Comparison of ENCODE assay signal across 25 cellular contexts in the genomic region with DNA sequence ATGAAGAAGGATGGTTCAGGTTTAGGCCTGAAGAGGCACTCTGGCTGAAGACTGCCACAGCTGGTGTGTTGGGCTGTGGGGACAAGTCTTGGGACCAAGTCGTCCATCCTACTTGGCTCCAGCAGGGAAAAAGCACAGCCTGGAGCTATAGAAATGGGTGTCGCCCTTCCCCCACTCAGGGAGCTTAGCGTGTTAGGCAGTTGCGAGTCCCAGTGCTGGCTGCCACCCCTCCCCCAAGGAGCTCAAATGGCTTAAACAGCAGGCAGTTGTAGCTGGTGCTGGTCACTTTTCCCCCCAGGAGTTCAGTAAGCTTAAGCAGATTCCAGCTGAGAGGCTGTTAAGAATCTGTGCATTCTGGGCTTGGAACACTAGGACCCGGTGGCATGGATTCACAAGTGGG.
DNase-seq lines count a peak whose midpoint lies in the region; ATAC-seq and TF ChIP-seq lines count a peak whose summit lies in the region.
"Had no signal": no experiment of that assay in that cellular context is flagged by ENCODE, and none has a peak within 500 bp of the region (broad histone marks: within the 10 kb centered on the region; RNA-seq: fewer than 3 reads in every experiment).

No MANE protein-coding gene starts in this region.

- H3K27ac Mint-ChIP-seq in glutamatergic neuron (ENCODE audit: unreplicated experiment): no peak overlapping the region
- H3K27ac Mint-ChIP-seq: CD4-positive, alpha-beta memory T cell had no signal

- H3K9me3 Mint-ChIP-seq in glutamatergic neuron (ENCODE audit: unreplicated experiment): no peaks in the 10 kb centered on the region

- no peaks in the 10 kb centered on the region for H3K36me3 Mint-ChIP-seq in glutamatergic neuron (ENCODE audit: unreplicated experiment)
- H3K36me3 Mint-ChIP-seq: CD4-positive, alpha-beta memory T cell had no signal

- no peak for ATAC-seq in HG03432 (IDR thresholded peaks at IDR 0.05; ENCODE audit: unreplicated experiment)
- ATAC-seq: A549, GM12878, HCT116 had no signal

- DNase-seq in NCI-H69 (lab: John Stamatoyannopoulos, UW) (peak; percentile 1), SK-N-DZ (ENCODE audit: low spot score) (peak; percentile 0), glutamatergic neuron (peak; percentile 20), posterior vena cava (ENCODE audit: low spot score) (peak; percentile 36), T1000 (lab: John Stamatoyannopoulos, UW) (no peak), D341Med (ENCODE audit: low spot score) (no peak)
- DNase-seq: C1 segment of cervical spinal cord; CD4-positive, alpha-beta memory T cell; COR-L47; GDM1; Karpas-422; NCI-H1092; NCI-H1417 treated with DMSO at 0.1 percent for 48 hours; NCI-H187; NCI-H2081 treated with DMSO at 0.1 percent for 48 hours; NCI-H2171; NCI-H226; NCI-H510A; NCI-H774; RPMI8226; SHP77 had no signal

- H3K27me3 Mint-ChIP-seq in glutamatergic neuron (ENCODE audit: unreplicated experiment): no peaks in the 10 kb centered on the region
- H3K27me3 Mint-ChIP-seq: CD4-positive, alpha-beta memory T cell had no signal

- no peaks in the 10 kb centered on the region for H3K4me1 Mint-ChIP-seq in glutamatergic neuron (ENCODE audit: low read depth, unreplicated experiment)
- H3K4me1 Mint-ChIP-seq: CD4-positive, alpha-beta memory T cell had no signal

- no peak overlapping the region for H3K4me3 Mint-ChIP-seq in glutamatergic neuron (ENCODE audit: unreplicated experiment)
- H3K4me3 Mint-ChIP-seq: CD4-positive, alpha-beta memory T cell had no signal

- intact Hi-C loops in posterior vena cava (cut with DNase I): no loop called here

- no peak for TF ChIP-seq CTCF in glutamatergic neuron (IDR thresholded peaks at IDR 0.05; ENCODE audit: partially characterized antibody, unreplicated experiment)

Comparison
In these comparisons a context has a peak if more than half of its experiments do, and no peak if none do; other contexts are left out.
1. DNase-seq: peak in NCI-H69 (single experiment), SK-N-DZ (single experiment), glutamatergic neuron (single experiment) and posterior vena cava (single experiment); none in T1000 (single experiment) and D341Med (single experiment).